Comparison of ENCODE assay signal across 18 cellular contexts in genomic region chr16:87690911-87691685, GRCh38.
"Had no signal": no experiment of that assay in that cellular context is flagged by ENCODE, and none has a peak within 500 bp of the region (broad histone marks: within the 10 kb centered on the region; RNA-seq: fewer than 3 reads in every experiment).

No MANE protein-coding gene starts in this region.

- H3K27me3 ChIP-seq: hepatocyte, uterus had no signal

- H3K4me2 ChIP-seq: hepatocyte had no signal

- H3K27ac ChIP-seq: esophagus squamous epithelium, hepatocyte, left lung, parathyroid adenoma, tibial nerve, uterus had no signal

- H3K27me3 Mint-ChIP-seq: activated naive CD8-positive, alpha-beta T cell treated with anti-CD3 and anti-CD28 coated beads, Interleukin-2, amount 10 ng/mL, durations not matched to agents 7 days and 5 days had no signal

- H3K4me3 Mint-ChIP-seq: activated naive CD8-positive, alpha-beta T cell treated with anti-CD3 and anti-CD28 coated beads, Interleukin-2, amount 10 ng/mL, durations not matched to agents 7 days and 5 days; activated T-helper 1 cell treated with anti-CD3 and anti-CD28 coated beads, Interleukin-12 subunit alpha, Interleukin-12 subunit beta, Interleukin-2, Interleukin-4 antibody, amounts not matched to agents 30 ng/mL and 10 ng/mL and 1 ng/mL, durations not matched to agents 14 hours and 24 hours and 36 hours; naive B cell; stimulated activated effector memory CD8-positive, alpha-beta T cell treated with anti-CD3 and anti-CD28 coated beads, Interleukin-12 subunit alpha, Interleukin-12 subunit beta, amount 100 ng/mL, for 72 hours; WTC11 had no signal

- H2AFZ ChIP-seq: hepatocyte, parathyroid adenoma had no signal

- H3K36me3 Mint-ChIP-seq: activated naive CD8-positive, alpha-beta T cell treated with anti-CD3 and anti-CD28 coated beads, Interleukin-2, amount 10 ng/mL, durations not matched to agents 7 days and 5 days; naive B cell had no signal

- H3K9me3 ChIP-seq: esophagus squamous epithelium, left lung, tibial nerve, uterus had no signal

- H3K4me3 ChIP-seq: esophagus squamous epithelium, hepatocyte, left lung, tibial nerve, uterus had no signal

- DNase-seq: activated CD4-positive, alpha-beta T cell treated with anti-CD3 and anti-CD28 coated beads for 48 hours; activated CD8-positive, alpha-beta memory T cell treated with anti-CD3 and anti-CD28 coated beads, Interleukin-2, amount 50 U/mL, for 48 hours; activated naive CD4-positive, alpha-beta T cell; activated naive CD8-positive, alpha-beta T cell treated with anti-CD3 and anti-CD28 coated beads, Interleukin-2, amount 10 ng/mL, durations not matched to agents 7 days and 5 days; cerebellar nuclear complex; effector CD8-positive, alpha-beta T cell; esophagus squamous epithelium; kidney; left lung; naive B cell; uterus had no signal

- H3K36me3 ChIP-seq: uterus had no signal

- H3K4me1 Mint-ChIP-seq: activated naive CD8-positive, alpha-beta T cell treated with anti-CD3 and anti-CD28 coated beads, Interleukin-2, amount 10 ng/mL, durations not matched to agents 7 days and 5 days; naive B cell; stimulated activated effector memory CD8-positive, alpha-beta T cell treated with anti-CD3 and anti-CD28 coated beads, Interleukin-12 subunit alpha, Interleukin-12 subunit beta, amount 100 ng/mL, for 72 hours; WTC11 had no signal

- H3K79me2 ChIP-seq: hepatocyte, parathyroid adenoma had no signal

- ATAC-seq: left lung; stimulated activated effector memory CD8-positive, alpha-beta T cell treated with anti-CD3 and anti-CD28 coated beads, Interleukin-12 subunit alpha, Interleukin-12 subunit beta, amount 100 ng/mL, for 72 hours; WTC11 had no signal

- H3K4me1 ChIP-seq: esophagus squamous epithelium, left lung, parathyroid adenoma, tibial nerve, uterus had no signal

- FAIRE-seq: endothelial cell of umbilical vein, kidney had no signal

- H3K9ac ChIP-seq: parathyroid adenoma had no signal

- H3K27ac Mint-ChIP-seq: activated naive CD8-positive, alpha-beta T cell treated with anti-CD3 and anti-CD28 coated beads, Interleukin-2, amount 10 ng/mL, durations not matched to agents 7 days and 5 days; activated T-helper 1 cell treated with anti-CD3 and anti-CD28 coated beads, Interleukin-12 subunit alpha, Interleukin-12 subunit beta, Interleukin-2, Interleukin-4 antibody, amounts not matched to agents 30 ng/mL and 10 ng/mL and 1 ng/mL, durations not matched to agents 14 hours and 24 hours and 36 hours; naive B cell; stimulated activated effector memory CD8-positive, alpha-beta T cell treated with anti-CD3 and anti-CD28 coated beads, Interleukin-12 subunit alpha, Interleukin-12 subunit beta, amount 100 ng/mL, for 72 hours; WTC11 had no signal

- H3K9me3 Mint-ChIP-seq: activated naive CD8-positive, alpha-beta T cell treated with anti-CD3 and anti-CD28 coated beads, Interleukin-2, amount 10 ng/mL, durations not matched to agents 7 days and 5 days; activated T-helper 1 cell treated with anti-CD3 and anti-CD28 coated beads, Interleukin-12 subunit alpha, Interleukin-12 subunit beta, Interleukin-2, Interleukin-4 antibody, amounts not matched to agents 30 ng/mL and 10 ng/mL and 1 ng/mL, durations not matched to agents 14 hours and 24 hours and 36 hours; naive B cell; stimulated activated effector memory CD8-positive, alpha-beta T cell treated with anti-CD3 and anti-CD28 coated beads, Interleukin-12 subunit alpha, Interleukin-12 subunit beta, amount 100 ng/mL, for 72 hours; WTC11 had no signal
